Comparison of ENCODE assay signal across 1 cellular context in genomic region chr16:85252014-85252413, GRCh38.
TF ChIP-seq lines count a peak whose summit lies in the region.

No MANE protein-coding gene starts in this region.

TF ChIP-seq in H1, 55 proteins besides CTCF, POLR2A, EP300 and RAD21:
- no peak for TF ChIP-seq JUN (IDR thresholded peaks at IDR 0.05; ENCODE audit: low read depth, low read length)
- no peak for TF ChIP-seq CBX5 (IDR thresholded peaks at IDR 0.05; ENCODE audit: low read depth, low read length)
- no peak for TF ChIP-seq CBX8 (IDR thresholded peaks at IDR 0.05; ENCODE audit: borderline replicate concordance, low read depth, low read length)
- TF ChIP-seq POLR2AphosphoS5 (IDR thresholded peaks at IDR 0.05; ENCODE audit: low read depth, low read length): no peak
- TF ChIP-seq SAP30 (IDR thresholded peaks at IDR 0.05; ENCODE audit: insufficient read depth, insufficient replicate concordance, low read length): no peak
- no peak for TF ChIP-seq POU5F1 (IDR thresholded peaks at IDR 0.05; ENCODE audit: low read depth, low read length)
- no peak for TF ChIP-seq KDM4A (IDR thresholded peaks at IDR 0.05; ENCODE audit: low read depth, low read length, severe bottlenecking)
- no peak for TF ChIP-seq BACH1 (IDR thresholded peaks at IDR 0.05; ENCODE audit: low read length)
- no peak for TF ChIP-seq TBP (IDR thresholded peaks at IDR 0.05; ENCODE audit: low read depth, low read length)
- no peak for TF ChIP-seq CREB1 (IDR thresholded peaks at IDR 0.05)
- TF ChIP-seq CTBP2 (IDR thresholded peaks at IDR 0.05; ENCODE audit: borderline replicate concordance, insufficient read depth, insufficient read length, low read length): no peak
- TF ChIP-seq PHF8 (conservative IDR thresholded peaks at IDR 0.05; ENCODE audit: low read depth, low read length): no peak
- no peak for TF ChIP-seq RNF2 (IDR thresholded peaks at IDR 0.05; ENCODE audit: borderline replicate concordance, low read depth, low read length, missing control alignments, poor library complexity, severe bottlenecking)
